ENCODE assay signal across 8 cellular contexts in the genomic region with DNA sequence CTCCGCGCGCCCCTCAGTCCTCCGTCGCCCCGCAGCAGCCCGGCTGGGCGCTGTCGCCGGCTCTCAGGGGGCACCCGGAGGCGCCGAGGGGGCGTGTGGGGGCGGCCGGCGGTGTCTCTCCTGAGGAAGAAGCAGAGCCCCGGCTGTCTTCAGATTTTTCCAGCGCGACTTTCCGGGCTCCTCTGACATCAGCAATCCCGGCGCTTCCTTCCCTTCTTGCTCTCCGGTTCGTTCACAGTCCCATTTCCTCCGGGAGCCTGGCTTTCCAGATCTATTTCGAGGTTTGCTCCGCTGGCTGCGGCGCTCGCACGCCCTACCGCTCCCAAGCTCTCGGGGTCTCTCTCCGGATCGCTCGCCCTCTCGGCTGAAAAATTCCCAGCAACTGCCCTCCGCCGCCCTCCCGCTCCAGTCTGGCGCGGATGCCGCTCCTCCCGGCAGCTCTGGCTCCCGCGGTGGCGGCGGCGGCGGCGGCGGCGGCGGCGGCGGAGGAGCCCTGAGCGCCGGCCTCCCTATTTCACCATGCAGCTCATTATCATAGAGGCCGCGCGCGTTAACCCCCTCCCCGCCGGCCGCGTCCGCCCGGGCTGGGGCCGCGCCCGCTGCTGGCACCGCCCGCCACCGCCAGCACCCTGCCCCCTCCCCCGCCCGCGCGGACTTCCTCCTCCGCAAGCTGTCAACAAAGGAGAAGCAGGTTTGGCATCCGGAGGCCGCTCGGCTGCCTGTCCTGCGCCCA. TPM values are rescaled to one million over a fixed set of nuclear protein-coding genes. Genes with fewer than 3 reads are reported as not detected.
DNase-seq lines count a peak whose midpoint lies in the region; ATAC-seq and TF ChIP-seq lines count a peak whose summit lies in the region.

A gene with protein sequence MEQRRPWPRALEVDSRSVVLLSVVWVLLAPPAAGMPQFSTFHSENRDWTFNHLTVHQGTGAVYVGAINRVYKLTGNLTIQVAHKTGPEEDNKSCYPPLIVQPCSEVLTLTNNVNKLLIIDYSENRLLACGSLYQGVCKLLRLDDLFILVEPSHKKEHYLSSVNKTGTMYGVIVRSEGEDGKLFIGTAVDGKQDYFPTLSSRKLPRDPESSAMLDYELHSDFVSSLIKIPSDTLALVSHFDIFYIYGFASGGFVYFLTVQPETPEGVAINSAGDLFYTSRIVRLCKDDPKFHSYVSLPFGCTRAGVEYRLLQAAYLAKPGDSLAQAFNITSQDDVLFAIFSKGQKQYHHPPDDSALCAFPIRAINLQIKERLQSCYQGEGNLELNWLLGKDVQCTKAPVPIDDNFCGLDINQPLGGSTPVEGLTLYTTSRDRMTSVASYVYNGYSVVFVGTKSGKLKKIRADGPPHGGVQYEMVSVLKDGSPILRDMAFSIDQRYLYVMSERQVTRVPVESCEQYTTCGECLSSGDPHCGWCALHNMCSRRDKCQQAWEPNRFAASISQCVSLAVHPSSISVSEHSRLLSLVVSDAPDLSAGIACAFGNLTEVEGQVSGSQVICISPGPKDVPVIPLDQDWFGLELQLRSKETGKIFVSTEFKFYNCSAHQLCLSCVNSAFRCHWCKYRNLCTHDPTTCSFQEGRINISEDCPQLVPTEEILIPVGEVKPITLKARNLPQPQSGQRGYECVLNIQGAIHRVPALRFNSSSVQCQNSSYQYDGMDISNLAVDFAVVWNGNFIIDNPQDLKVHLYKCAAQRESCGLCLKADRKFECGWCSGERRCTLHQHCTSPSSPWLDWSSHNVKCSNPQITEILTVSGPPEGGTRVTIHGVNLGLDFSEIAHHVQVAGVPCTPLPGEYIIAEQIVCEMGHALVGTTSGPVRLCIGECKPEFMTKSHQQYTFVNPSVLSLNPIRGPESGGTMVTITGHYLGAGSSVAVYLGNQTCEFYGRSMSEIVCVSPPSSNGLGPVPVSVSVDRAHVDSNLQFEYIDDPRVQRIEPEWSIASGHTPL (N-terminal part only) (minus strand): TSS at position 534 of the 733 bp plus-strand sequence. CDS start 26,462 bp downstream, outside the sequence.

- H3K4me1 ChIP-seq in effector memory CD4-positive, alpha-beta T cell (ENCODE audit: control insufficient read depth, insufficient read depth, low read length, poor library complexity, severe bottlenecking) = peaks cover 3% of the 10 kb centered on the region
- H3K4me1 ChIP-seq in lung (ENCODE audit: control insufficient read depth in 2 of 2, insufficient read depth in 2 of 2, low read length in 2 of 2) = peaks cover 5 to 6% of the 10 kb centered on the region in 2 donors

- H3K9me3 ChIP-seq in effector memory CD4-positive, alpha-beta T cell (ENCODE audit: control insufficient read depth, low read length) = no peaks in the 10 kb centered on the region
- no peaks in the 10 kb centered on the region for H3K9me3 ChIP-seq in lung (ENCODE audit: control insufficient read depth in 2 of 2, insufficient read depth in 1 of 2, low read length in 1 of 2)

- H3K36me3 ChIP-seq in effector memory CD4-positive, alpha-beta T cell (ENCODE audit: control insufficient read depth, insufficient read depth, low read length) = no peaks in the 10 kb centered on the region
- no peaks in the 10 kb centered on the region for H3K36me3 ChIP-seq in lung (ENCODE audit: control insufficient read depth in 2 of 2, insufficient read depth in 2 of 2, low read length in 2 of 2)

- peak; percentile 63 for DNase-seq in DMS79 treated with DMSO at 0.1 percent for 48 hours (lab: John Stamatoyannopoulos, UW)
- DNase-seq in NCI-H82 (lab: John Stamatoyannopoulos, UW) = peak; percentile 84
- peak; percentile 79 for DNase-seq in activated CD8-positive, alpha-beta memory T cell treated with anti-CD3 and anti-CD28 coated beads for 24 hours
- DNase-seq in effector memory CD4-positive, alpha-beta T cell = peak; percentile 31 to 45 (median 43)
- peak; percentile 90 for DNase-seq in lung (ENCODE audit: low spot score)
- DNase-seq in stimulated activated CD8-positive, alpha-beta memory T cell treated with anti-CD3 and anti-CD28 coated beads, Interleukin-12 subunit alpha, Interleukin-12 subunit beta, amount 100 ng/mL, for 4 hours (ENCODE audit: low read depth) = peak; percentile 59

- peak within 1 kb of the TSS; percentile 72 for H3K4me3 ChIP-seq in effector memory CD4-positive, alpha-beta T cell (ENCODE audit: insufficient read depth, low read depth, low read length, poor library complexity, severe bottlenecking)
- H3K4me3 ChIP-seq in lung = peak within 1 kb of the TSS; percentile 75

- ATAC-seq in HG03354 (IDR thresholded peaks at IDR 0.05; ENCODE audit: poor library complexity, severe bottlenecking, unreplicated experiment) (peak; percentile 54), lung (ENCODE audit: insufficient read depth, low FRiP score) (peak; percentile 88), HG02623 (IDR thresholded peaks at IDR 0.05; ENCODE audit: unreplicated experiment) (no peak)

- WGBS in lung, 2 donors = 0% methylated on average over 74 to 84 of the region's 84 CpGs

- TF ChIP-seq CTCF in lung (IDR thresholded peaks at IDR 0.05; ENCODE audit: control extremely low read depth, extremely low read depth) = no peak

- no peaks in the 10 kb centered on the region for H3K27me3 ChIP-seq in effector memory CD4-positive, alpha-beta T cell (replicated peaks; ENCODE audit: control insufficient read depth, insufficient read depth, low read length, poor library complexity, severe bottlenecking)
- H3K27me3 ChIP-seq in lung (ENCODE audit: control insufficient read depth, insufficient read depth) = no peaks in the 10 kb centered on the region

- H3K27ac ChIP-seq in effector memory CD4-positive, alpha-beta T cell (ENCODE audit: insufficient read depth, low read length, poor library complexity, severe bottlenecking) = peak within 1 kb of the TSS; percentile 63
- H3K27ac ChIP-seq in lung (ENCODE audit: low read depth in 1 of 2, low read length in 1 of 2) = peak within 1 kb of the TSS; percentile 93 to 94

RNA-seq across cellular contexts. Expression of the gene that starts here (rescaled TPM):
- 100 to 1,000 TPM in 1 of 2 donors, 10 to 100 TPM in 1; 37.7 to 118 TPM for total RNA-seq in lung
- 10 to 100 TPM; 13.2 to 27.6 TPM for polyA plus RNA-seq in lung
